ENCODE assay signal across 17 cellular contexts in genomic region chr3:4418156-4418555, GRCh38. TPM values are rescaled to one million over a fixed set of nuclear protein-coding genes. Genes with fewer than 3 reads are reported as not detected.
DNase-seq lines count a peak whose midpoint lies in the region; TF ChIP-seq lines count a peak whose summit lies in the region.
"Had no signal": no experiment of that assay in that cellular context is flagged by ENCODE, and none has a peak within 500 bp of the region (broad histone marks: within the 10 kb centered on the region; RNA-seq: fewer than 3 reads in every experiment).

No MANE protein-coding gene starts in this region.

- peaks cover 41% of the 10 kb centered on the region for H3K36me3 ChIP-seq in left ventricle myocardium inferior
- H3K36me3 ChIP-seq: MG63 had no signal

- TF ChIP-seq CTCF in left ventricle myocardium inferior (IDR thresholded peaks at IDR 0.05; ENCODE audit: borderline replicate concordance) = no peak

- no peaks in the 10 kb centered on the region for H3K9me3 ChIP-seq in left ventricle myocardium inferior (replicated peaks)
- H3K9me3 ChIP-seq: MG63, neutrophil had no signal

- H3K27me3 ChIP-seq in left ventricle myocardium inferior (ENCODE audit: low read depth) = no peaks in the 10 kb centered on the region
- H3K27me3 ChIP-seq: MG63, neutrophil had no signal

- peak overlapping the region; percentile 69 for H3K27ac ChIP-seq in left ventricle myocardium inferior (replicated peaks)
- H3K27ac ChIP-seq: neutrophil had no signal

- intact Hi-C loops in left ventricle myocardium inferior (cut with micrococcal nuclease) = no loop called here

- no peak overlapping the region for H3K4me3 ChIP-seq in left ventricle myocardium inferior
- H3K4me3 ChIP-seq: MG63 had no signal

- H3K4me1 ChIP-seq in left ventricle myocardium inferior = peaks cover 16% of the 10 kb centered on the region

- DNase-seq in LHCN-M2 (ENCODE audit: low read depth) = peak; percentile 89
- DNase-seq in RPMI7951 (ENCODE audit: low read depth) = peak; percentile 54
- DNase-seq in left ventricle myocardium inferior = no peak
- DNase-seq in stimulated activated CD8-positive, alpha-beta memory T cell treated with anti-CD3 and anti-CD28 coated beads, Interleukin-4, amount 100 ng/mL, for 48 hours = peak; percentile 44
- no peak for DNase-seq in activated naive CD4-positive, alpha-beta T cell treated with Interleukin-2 at 50 U/mL for 16 hours
- DNase-seq in RKO (ENCODE audit: low spot score) = no peak
- DNase-seq in kidney tubule cell (ENCODE audit: low spot score) = no peak
- DNase-seq: activated CD4-positive, CD25-positive, alpha-beta regulatory T cell; activated gamma-delta T cell treated with Interleukin-2 at 50 U/mL for 16 hours; H9; hippocampal formation; midbrain; NCI-H1694; NCI-H345; T-helper 17 cell had no signal

RNA-seq across cellular contexts. Expression of gene SUMF1, which starts 48.9 kb away (rescaled TPM):
- total RNA-seq in LHCN-M2 (2014; rRNA removed) (78.2 and 81.4 TPM in 2 replicates), left ventricle myocardium inferior (8.6 TPM)
- 26.6 TPM for polyA plus RNA-seq in LHCN-M2 (2012)
- 42.5 and 43.5 TPM in 2 replicates for total RNA-seq in RPMI7951 (2014; rRNA removed; shearing (Covaris generic))

Comparison
In these comparisons a context has a peak if more than half of its experiments do, and no peak if none do; other contexts are left out.
1. DNase-seq: peak in LHCN-M2 (single experiment), RPMI7951 (single experiment) and stimulated activated CD8-positive, alpha-beta memory T cell treated with anti-CD3 and anti-CD28 coated beads, Interleukin-4, amount 100 ng/mL, for 48 hours (single experiment); none in left ventricle myocardium inferior (single experiment), activated naive CD4-positive, alpha-beta T cell treated with Interleukin-2 at 50 U/mL for 16 hours (single experiment), RKO (single experiment) and kidney tubule cell (single experiment).